17 cellular contexts compared by ENCODE assay signal in genomic region chr7:47492720-47493119, GRCh38.
A peak's percentile ranks its signal among the peaks of the same experiment; 100 is the strongest.
DNase-seq lines count a peak whose midpoint lies in the region; ATAC-seq and TF ChIP-seq lines count a peak whose summit lies in the region.
"Had no signal": no experiment of that assay in that cellular context is flagged by ENCODE, and none has a peak within 500 bp of the region (broad histone marks: within the 10 kb centered on the region; RNA-seq: fewer than 3 reads in every experiment).

No MANE protein-coding gene starts in this region.

- H3K4me2 ChIP-seq in GM23338 = no peak overlapping the region

- DNase-seq in GM23338 (ENCODE audit: low spot score) (no peak), NCI-H2081 (lab: John Stamatoyannopoulos, UW) (peak; percentile 96 to 98), sciatic nerve (ENCODE audit: low spot score) (peak; percentile 40), NCI-H2196 (lab: John Stamatoyannopoulos, UW; ENCODE audit: unreplicated experiment) (no peak), ACHN (no peak)
- DNase-seq: activated B cell treated with CpG ODN at 0.5 μM for 24 hours; activated CD8-positive, alpha-beta T cell treated with anti-CD3 and anti-CD28 coated beads, Interleukin-2, amount 10 ng/mL, durations not matched to agents 7 days and 5 days; activated T-cell treated with anti-CD3 and anti-CD28 coated beads, Interleukin-2, amount 50 U/mL, for 72 hours; brain microvascular endothelial cell; NCI-H1048; NCI-H446 treated with DMSO at 0.1 percent for 48 hours; right cardiac atrium; uterus had no signal

- peaks cover 12% of the 10 kb centered on the region for H3K27me3 Mint-ChIP-seq in GM23338 (ENCODE audit: insufficient read depth, low read depth, poor library complexity)
- no peaks in the 10 kb centered on the region for H3K27me3 Mint-ChIP-seq in dendritic cell treated with granulocyte-macrophage colony-stimulating factor and Interleukin-4, amounts not matched to agents 40 ng/mL and 50 ng/mL, for 4 days
- H3K27me3 Mint-ChIP-seq: activated B cell treated with CpG ODN at 0.5 μM for 24 hours had no signal

- peaks cover 77% of the 10 kb centered on the region for H3K4me1 Mint-ChIP-seq in GM23338
- peaks cover 67% of the 10 kb centered on the region for H3K4me1 Mint-ChIP-seq in dendritic cell treated with granulocyte-macrophage colony-stimulating factor and Interleukin-4, amounts not matched to agents 40 ng/mL and 50 ng/mL, for 4 days (ENCODE audit: low read depth)

- peaks cover 22% of the 10 kb centered on the region for H3K79me2 ChIP-seq in GM23338 (replicated peaks; ENCODE audit: insufficient read depth)

- in situ Hi-C loops in ACHN (cut with HindIII; ENCODE audit: low pct_ligation_motif_present, low pct_unique_long_range_greater_than_20kb, low sequenced_read_pairs) = no loop called here

- peaks cover 35% of the 10 kb centered on the region for H3K4me1 ChIP-seq in GM23338 (ENCODE audit: insufficient read depth)

- no peak overlapping the region for H3K27ac Mint-ChIP-seq in GM23338
- H3K27ac Mint-ChIP-seq in dendritic cell treated with granulocyte-macrophage colony-stimulating factor and Interleukin-4, amounts not matched to agents 40 ng/mL and 50 ng/mL, for 4 days = peak overlapping the region; percentile 93
- H3K27ac Mint-ChIP-seq: activated B cell treated with CpG ODN at 0.5 μM for 24 hours; activated CD8-positive, alpha-beta T cell treated with anti-CD3 and anti-CD28 coated beads, Interleukin-2, amount 10 ng/mL, durations not matched to agents 7 days and 5 days; activated naive CD8-positive, alpha-beta T cell; activated T-cell treated with anti-CD3 and anti-CD28 coated beads, Interleukin-2, amount 50 U/mL, for 72 hours had no signal

- H3K4me3 ChIP-seq in GM23338 = no peak overlapping the region
- H3K4me3 ChIP-seq: SJCRH30, uterus had no signal

- H2AFZ ChIP-seq in GM23338 = no peak overlapping the region

- H4K20me1 ChIP-seq in GM23338 (replicated peaks; ENCODE audit: insufficient read depth) = peaks cover 4% of the 10 kb centered on the region; the same call in 1 of the 2 replicates

- no peak for TF ChIP-seq CTCF in GM23338 (conservative IDR thresholded peaks at IDR 0.05; ENCODE audit: low read depth in 2 of 2)

- H3K9me3 Mint-ChIP-seq in GM23338 = no peaks in the 10 kb centered on the region
- H3K9me3 Mint-ChIP-seq in dendritic cell treated with granulocyte-macrophage colony-stimulating factor and Interleukin-4, amounts not matched to agents 40 ng/mL and 50 ng/mL, for 4 days = no peaks in the 10 kb centered on the region
- H3K9me3 Mint-ChIP-seq: activated B cell treated with CpG ODN at 0.5 μM for 24 hours; activated T-cell treated with anti-CD3 and anti-CD28 coated beads, Interleukin-2, amount 50 U/mL, for 72 hours had no signal

- H3K27me3 ChIP-seq in GM23338 (ENCODE audit: insufficient read depth) = no peaks in the 10 kb centered on the region
- H3K27me3 ChIP-seq: brain microvascular endothelial cell, SJCRH30, uterus had no signal

- H3F3A ChIP-seq in GM23338 (replicated peaks; ENCODE audit: low read depth) = no peaks in the 10 kb centered on the region

- peaks cover 4% of the 10 kb centered on the region for H3K36me3 Mint-ChIP-seq in GM23338 (ENCODE audit: low read depth)
- H3K36me3 Mint-ChIP-seq in dendritic cell treated with granulocyte-macrophage colony-stimulating factor and Interleukin-4, amounts not matched to agents 40 ng/mL and 50 ng/mL, for 4 days (ENCODE audit: low read depth) = peaks cover 25% of the 10 kb centered on the region
- H3K36me3 Mint-ChIP-seq: activated naive CD8-positive, alpha-beta T cell had no signal

- H3K27ac ChIP-seq in GM23338 (ENCODE audit: low read depth) = no peak overlapping the region
- H3K27ac ChIP-seq: brain microvascular endothelial cell, SJCRH30, uterus had no signal

- no peaks in the 10 kb centered on the region for H3K36me3 ChIP-seq in GM23338 (ENCODE audit: insufficient read depth)
- H3K36me3 ChIP-seq: brain microvascular endothelial cell, SJCRH30, uterus had no signal

- intact Hi-C loops in dendritic cell treated with granulocyte-macrophage colony-stimulating factor and Interleukin-4, amounts not matched to agents 40 ng/mL and 50 ng/mL, for 4 days (cut with micrococcal nuclease) = no loop called here
- intact Hi-C loops in sciatic nerve (cut with DNase I) = no loop called here

- H3K4me3 Mint-ChIP-seq in GM23338 = no peak overlapping the region
- H3K4me3 Mint-ChIP-seq in dendritic cell treated with granulocyte-macrophage colony-stimulating factor and Interleukin-4, amounts not matched to agents 40 ng/mL and 50 ng/mL, for 4 days = no peak overlapping the region
- H3K4me3 Mint-ChIP-seq: activated B cell treated with CpG ODN at 0.5 μM for 24 hours; activated CD8-positive, alpha-beta T cell treated with anti-CD3 and anti-CD28 coated beads, Interleukin-2, amount 10 ng/mL, durations not matched to agents 7 days and 5 days; activated naive CD8-positive, alpha-beta T cell; activated T-cell treated with anti-CD3 and anti-CD28 coated beads, Interleukin-2, amount 50 U/mL, for 72 hours had no signal

- ATAC-seq in GM23338 (peak; percentile 10; the same call in 1 of the 3 replicates), sciatic nerve (no peak), HG03439 (IDR thresholded peaks at IDR 0.05; ENCODE audit: unreplicated experiment) (no peak)
- ATAC-seq: activated CD8-positive, alpha-beta T cell treated with anti-CD3 and anti-CD28 coated beads, Interleukin-2, amount 10 ng/mL, durations not matched to agents 7 days and 5 days; activated T-cell treated with anti-CD3 and anti-CD28 coated beads, Interleukin-2, amount 50 U/mL, for 72 hours; right cardiac atrium had no signal

- H3K9me2 ChIP-seq in GM23338 (ENCODE audit: insufficient read depth) = no peaks in the 10 kb centered on the region

TF ChIP-seq in GM23338, 12 proteins besides CTCF, POLR2A, EP300 and RAD21 (continues in another document):
- TF ChIP-seq NANOG (IDR thresholded peaks at IDR 0.05; ENCODE audit: borderline replicate concordance) = no peak
- TF ChIP-seq EZH2 (IDR thresholded peaks at IDR 0.05; ENCODE audit: low read depth, unreplicated experiment) = no peak
- TF ChIP-seq, protein P1, sequence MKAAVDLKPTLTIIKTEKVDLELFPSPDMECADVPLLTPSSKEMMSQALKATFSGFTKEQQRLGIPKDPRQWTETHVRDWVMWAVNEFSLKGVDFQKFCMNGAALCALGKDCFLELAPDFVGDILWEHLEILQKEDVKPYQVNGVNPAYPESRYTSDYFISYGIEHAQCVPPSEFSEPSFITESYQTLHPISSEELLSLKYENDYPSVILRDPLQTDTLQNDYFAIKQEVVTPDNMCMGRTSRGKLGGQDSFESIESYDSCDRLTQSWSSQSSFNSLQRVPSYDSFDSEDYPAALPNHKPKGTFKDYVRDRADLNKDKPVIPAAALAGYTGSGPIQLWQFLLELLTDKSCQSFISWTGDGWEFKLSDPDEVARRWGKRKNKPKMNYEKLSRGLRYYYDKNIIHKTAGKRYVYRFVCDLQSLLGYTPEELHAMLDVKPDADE (IDR thresholded peaks at IDR 0.05) = no peak
- TF ChIP-seq POLR2AphosphoS5 (IDR thresholded peaks at IDR 0.05; ENCODE audit: low read depth) = no peak
- no peak for TF ChIP-seq REST (IDR thresholded peaks at IDR 0.05; ENCODE audit: unreplicated experiment)
- no peak for TF ChIP-seq EZH2phosphoT487 (IDR thresholded peaks at IDR 0.05; ENCODE audit: unreplicated experiment)
- TF ChIP-seq CREB1 (CRISPR knock-in tag; IDR thresholded peaks at IDR 0.05; ENCODE audit: low read depth) = no peak
- no peak for TF ChIP-seq ZNF331 (CRISPR knock-in tag; IDR thresholded peaks at IDR 0.05; ENCODE audit: low read depth)
- TF ChIP-seq STAT1 (IDR thresholded peaks at IDR 0.05; ENCODE audit: unreplicated experiment) = no peak
- no peak for TF ChIP-seq ZNF114 (CRISPR knock-in tag; IDR thresholded peaks at IDR 0.05)
- no peak for TF ChIP-seq JUNB (IDR thresholded peaks at IDR 0.05; ENCODE audit: unreplicated experiment)

Comparison
In these comparisons a context has a peak if more than half of its experiments do, and no peak if none do; other contexts are left out.
1. DNase-seq: peak in NCI-H2081 (2 of 2) and sciatic nerve (single experiment); none in GM23338 (single experiment), NCI-H2196 (single experiment) and ACHN (single experiment).